In genomic region chr10:79135790-79136189, GRCh38 we compare ENCODE assay signal across 15 cellular contexts.
DNase-seq lines count a peak whose midpoint lies in the region; ATAC-seq and TF ChIP-seq lines count a peak whose summit lies in the region.
"Had no signal": no experiment of that assay in that cellular context is flagged by ENCODE, and none has a peak within 500 bp of the region (broad histone marks: within the 10 kb centered on the region; RNA-seq: fewer than 3 reads in every experiment).

No MANE protein-coding gene starts in this region.

- intact Hi-C loops in right cardiac atrium (cut with DNase I) (no loop called here), spleen (cut with DNase I; ENCODE audit: low total_unique reads) (no loop called here)

- no peak overlapping the region for H2BK12ac ChIP-seq in H9 (ENCODE audit: insufficient read length, low read depth, low read length)

- TF ChIP-seq POLR2A in spleen (IDR thresholded peaks at IDR 0.05) = no peak

- H3K4ac ChIP-seq in H9 (ENCODE audit: low read depth, low read length) = no peak overlapping the region

- H3K27ac Mint-ChIP-seq in activated CD8-positive, alpha-beta T cell treated with anti-CD3 and anti-CD28 coated beads, Interleukin-2, amount 10 ng/mL, durations not matched to agents 7 days and 5 days = peak overlapping the region; percentile 90
- H3K27ac Mint-ChIP-seq in H9 = peak overlapping the region in 1 of 3 experiments; percentile 44; a peak in 1 of 7 replicates

- H3K14ac ChIP-seq in H9 (ENCODE audit: insufficient read depth, low read length) = no peak overlapping the region

- no peak overlapping the region for H3K56ac ChIP-seq in H9 (ENCODE audit: insufficient read length, low read depth, low read length)

- TF ChIP-seq CTCF in SK-N-SH (IDR thresholded peaks at IDR 0.05) = no peak
- TF ChIP-seq CTCF in spleen (IDR thresholded peaks at IDR 0.05 in 8 of 11, conservative IDR thresholded peaks at IDR 0.05 in 3 of 11) = no peak
- TF ChIP-seq CTCF in H9 (conservative IDR thresholded peaks at IDR 0.05) = no peak

- CTCF ChIA-PET in SK-N-SH (lab: Yijun Ruan, JAX) = interaction anchor here (1.5 kb wide), 1 partner anchor 60 kb away, joined by 5 read pairs; no protein-coding TSS in a partner anchor
- CTCF ChIA-PET in activated CD8-positive, alpha-beta T cell treated with anti-CD3 and anti-CD28 coated beads, Interleukin-2, amount 10 ng/mL, durations not matched to agents 7 days and 5 days (lab: Charles Lee) = no interaction called here

- no peak overlapping the region for H3K4me3 ChIP-seq in SK-N-SH (ENCODE audit: low read depth in 2 of 2, low read length in 1 of 2)
- H3K4me3 ChIP-seq in right cardiac atrium (ENCODE audit: low read length) = no peak overlapping the region
- no peak overlapping the region for H3K4me3 ChIP-seq in spleen
- H3K4me3 ChIP-seq in Karpas-422 (ENCODE audit: low read length) = no peak overlapping the region

- no peak for TF ChIP-seq EP300 in SK-N-SH (IDR thresholded peaks at IDR 0.05; ENCODE audit: borderline replicate concordance in 1 of 2, low read depth in 1 of 2, low read length in 1 of 2)

- WGBS in SK-N-SH (ENCODE audit: low lambda C conversion rate) = 88% methylated on average over 3 of the region's 9 CpGs
- WGBS in right cardiac atrium = 41% methylated on average over 9 of the region's 9 CpGs
- WGBS in spleen, 5 donors = 43 to 74% (median 65%) methylated on average over 9 of the region's 9 CpGs
- WGBS in H9 (ENCODE audit: extremely low coverage, insufficient read length, low lambda C conversion rate) = no CpG with 5 or more reads among the region's 9 CpGs

- H3K9me3 Mint-ChIP-seq in activated CD8-positive, alpha-beta T cell treated with anti-CD3 and anti-CD28 coated beads, Interleukin-2, amount 10 ng/mL, durations not matched to agents 7 days and 5 days (ENCODE audit: insufficient read depth) = no peaks in the 10 kb centered on the region
- H3K9me3 Mint-ChIP-seq in H9 = no peaks in the 10 kb centered on the region
- H3K9me3 Mint-ChIP-seq: activated T-cell treated with anti-CD3 and anti-CD28 coated beads, Interleukin-2, amount 50 U/mL, for 72 hours had no signal

- no peak overlapping the region for H4K8ac ChIP-seq in H9 (replicated peaks; ENCODE audit: insufficient read length, low read depth, low read length)

- H2BK20ac ChIP-seq in H9 (ENCODE audit: low read depth, low read length, poor library complexity, severe bottlenecking) = no peak overlapping the region

- H3K9me3 ChIP-seq in SK-N-SH = no peaks in the 10 kb centered on the region
- no peaks in the 10 kb centered on the region for H3K9me3 ChIP-seq in right cardiac atrium (ENCODE audit: control insufficient read depth, low read length)
- no peaks in the 10 kb centered on the region for H3K9me3 ChIP-seq in spleen
- no peaks in the 10 kb centered on the region for H3K9me3 ChIP-seq in Karpas-422 (ENCODE audit: low read length)
- no peaks in the 10 kb centered on the region for H3K9me3 ChIP-seq in H9 (ENCODE audit: control insufficient read depth, low read depth, low read length)

- no peak overlapping the region for H3K23ac ChIP-seq in H9 (ENCODE audit: insufficient read length, low read depth, low read length)

- no peak overlapping the region for H4K91ac ChIP-seq in H9 (ENCODE audit: insufficient read length, low read depth, low read length)

- H3K9me2 ChIP-seq in SK-N-SH (no peaks in the 10 kb centered on the region), Karpas-422 (replicated peaks; ENCODE audit: insufficient read depth, low read length) (no peaks in the 10 kb centered on the region)

- no peak overlapping the region for H2BK5ac ChIP-seq in H9 (ENCODE audit: insufficient read length, low read length)

- no peak overlapping the region for H3K18ac ChIP-seq in H9 (ENCODE audit: insufficient read length, low read depth, low read length)

- ATAC-seq in SK-N-SH treated with all-trans-retinoic acid at 6 μM for 48 hours (no peak), right cardiac atrium (peak in 1 of 2 donors; percentile 28)
- no peak for ATAC-seq in activated CD8-positive, alpha-beta T cell treated with anti-CD3 and anti-CD28 coated beads, Interleukin-2, amount 10 ng/mL, durations not matched to agents 7 days and 5 days

- H3K4me1 Mint-ChIP-seq in activated CD8-positive, alpha-beta T cell treated with anti-CD3 and anti-CD28 coated beads, Interleukin-2, amount 10 ng/mL, durations not matched to agents 7 days and 5 days (ENCODE audit: low read depth) = peaks cover 61% of the 10 kb centered on the region
- H3K4me1 Mint-ChIP-seq in H9 = peaks cover 62 to 65% of the 10 kb centered on the region in 2 experiments

- H3F3A ChIP-seq in SK-N-SH (replicated peaks; ENCODE audit: insufficient read depth) = peaks cover 3% of the 10 kb centered on the region

- DNase-seq in SK-N-SH = no peak
- DNase-seq in activated CD8-positive, alpha-beta T cell treated with anti-CD3 and anti-CD28 coated beads, Interleukin-2, amount 10 ng/mL, durations not matched to agents 7 days and 5 days = no peak
- no peak for DNase-seq in right cardiac atrium
- no peak for DNase-seq in spleen
- DNase-seq in Karpas-422 = no peak
- no peak for DNase-seq in H9
- no peak for DNase-seq in SIG-M5 treated with dmso at 0.1 percent for 504 hours (lab: John Stamatoyannopoulos, UW; ENCODE audit: unreplicated experiment)
- DNase-seq: 8988T; activated T-cell treated with anti-CD3 and anti-CD28 coated beads, Interleukin-2, amount 50 U/mL, for 72 hours; central memory CD4-positive, alpha-beta T cell; NCI-H2227 treated with DMSO at 0.1 percent for 48 hours; nucleus accumbens; stimulated activated CD4-positive, alpha-beta T cell treated with anti-CD3 and anti-CD28 coated beads, Interleukin-1b, Interleukin-23, amount 100 ng/mL, for 48 hours; stimulated activated naive CD4-positive, alpha-beta T cell had no signal

- no peak overlapping the region for H3T11ph ChIP-seq in H9 (ENCODE audit: low read length)

- H3K27me3 Mint-ChIP-seq in activated CD8-positive, alpha-beta T cell treated with anti-CD3 and anti-CD28 coated beads, Interleukin-2, amount 10 ng/mL, durations not matched to agents 7 days and 5 days (ENCODE audit: low read depth) = no peaks in the 10 kb centered on the region
- no peaks in the 10 kb centered on the region for H3K27me3 Mint-ChIP-seq in H9 (ENCODE audit: low read depth)

- TF ChIP-seq RAD21 in SK-N-SH (IDR thresholded peaks at IDR 0.05; ENCODE audit: low read length) = no peak

- H2BK120ac ChIP-seq in H9 (ENCODE audit: low read depth, low read length, poor library complexity, severe bottlenecking) = no peak overlapping the region

- H3K79me1 ChIP-seq in H9 (ENCODE audit: insufficient read depth, low read depth, low read length, poor library complexity, severe bottlenecking) = peaks cover 2% of the 10 kb centered on the region

- H3K79me2 ChIP-seq in SK-N-SH (ENCODE audit: insufficient read depth) (peaks cover 94% of the 10 kb centered on the region), Karpas-422 (ENCODE audit: low read length) (no peaks in the 10 kb centered on the region), H9 (ENCODE audit: insufficient read depth, low read length) (no peaks in the 10 kb centered on the region)

- no peak overlapping the region for H2BK15ac ChIP-seq in H9 (ENCODE audit: low read depth, low read length)

- H3K4me2 ChIP-seq in SK-N-SH = no peak overlapping the region
- H3K4me2 ChIP-seq in Karpas-422 (ENCODE audit: low read depth, low read length, poor library complexity, severe bottlenecking) = no peak overlapping the region
- no peak overlapping the region for H3K4me2 ChIP-seq in H9 (ENCODE audit: insufficient read depth, insufficient read length, low read length)

- peak overlapping the region in 1 of 2 experiments; percentile 70; a peak in 2 of 4 replicates for H3K27ac ChIP-seq in SK-N-SH (ENCODE audit: low read depth in 2 of 2, low read length in 1 of 2)
- peak overlapping the region; percentile 95 for H3K27ac ChIP-seq in right cardiac atrium (ENCODE audit: low read length)
- H3K27ac ChIP-seq in spleen = peak overlapping the region in 6 of 8 donors; percentile 41 to 95 (median 82)
- H3K27ac ChIP-seq in Karpas-422 (ENCODE audit: low read length) = no peak overlapping the region
- H3K27ac ChIP-seq in H9 (ENCODE audit: insufficient read length, low read depth, low read length) = no peak overlapping the region

- H2AFZ ChIP-seq in SK-N-SH (ENCODE audit: low read depth) = no peak overlapping the region
- no peak overlapping the region for H2AFZ ChIP-seq in Karpas-422 (ENCODE audit: low read length)
- H2AFZ ChIP-seq in H9 (ENCODE audit: low read length) = no peak overlapping the region

- H3K4me1 ChIP-seq in SK-N-SH (ENCODE audit: control insufficient read depth in 1 of 2, insufficient read depth in 2 of 2, low read depth in 1 of 2, low read length in 1 of 2) (peaks cover 20 to 72% of the 10 kb centered on the region in 2 experiments), right cardiac atrium (ENCODE audit: control insufficient read depth, insufficient read depth, low read length) (peaks cover 68% of the 10 kb centered on the region), spleen (peaks cover 43 to 100% (median 76%) of the 10 kb centered on the region in 6 donors), Karpas-422 (ENCODE audit: low read length) (peaks cover 44% of the 10 kb centered on the region), H9 (ENCODE audit: insufficient read depth, low read length) (peaks cover 8% of the 10 kb centered on the region; the same call in 1 of the 2 replicates)

- H3K4me3 Mint-ChIP-seq in activated CD8-positive, alpha-beta T cell treated with anti-CD3 and anti-CD28 coated beads, Interleukin-2, amount 10 ng/mL, durations not matched to agents 7 days and 5 days = no peak overlapping the region
- H3K4me3 Mint-ChIP-seq in H9 = no peak overlapping the region

- H3K27me3 ChIP-seq in SK-N-SH (ENCODE audit: insufficient read depth) = no peaks in the 10 kb centered on the region
- no peaks in the 10 kb centered on the region for H3K27me3 ChIP-seq in right cardiac atrium (ENCODE audit: control insufficient read depth, insufficient read depth)
- H3K27me3 ChIP-seq in spleen (replicated peaks in 1 of 7) = no peaks in the 10 kb centered on the region
- H3K27me3 ChIP-seq in Karpas-422 (ENCODE audit: low read length) = no peaks in the 10 kb centered on the region
- no peaks in the 10 kb centered on the region for H3K27me3 ChIP-seq in H9 (ENCODE audit: insufficient read depth, low read length)

- H4K20me1 ChIP-seq in SK-N-SH (ENCODE audit: insufficient read depth) (peaks cover 34% of the 10 kb centered on the region; the same call in 1 of the 2 replicates), Karpas-422 (ENCODE audit: insufficient read depth, low read depth, low read length) (peaks cover 16% of the 10 kb centered on the region), H9 (ENCODE audit: control insufficient read depth, insufficient read depth, insufficient read length) (no peaks in the 10 kb centered on the region)

- H3K9ac ChIP-seq in SK-N-SH (no peak overlapping the region), Karpas-422 (ENCODE audit: low read length) (no peak overlapping the region), H9 (ENCODE audit: extremely low read depth, insufficient read length, low read length) (no peak overlapping the region)

- peaks cover 4% of the 10 kb centered on the region for H3K36me3 Mint-ChIP-seq in activated CD8-positive, alpha-beta T cell treated with anti-CD3 and anti-CD28 coated beads, Interleukin-2, amount 10 ng/mL, durations not matched to agents 7 days and 5 days (ENCODE audit: low read depth)
- H3K36me3 Mint-ChIP-seq in H9 (ENCODE audit: insufficient read depth in 1 of 3, low read depth in 3 of 3) = peaks cover 7 to 18% (median 10%) of the 10 kb centered on the region in 3 experiments; a peak in 6 of 7 replicates

- no peak overlapping the region for H4K5ac ChIP-seq in H9 (ENCODE audit: insufficient read length, low read depth, low read length)

- no peaks in the 10 kb centered on the region for H3K23me2 ChIP-seq in H9 (ENCODE audit: insufficient read length, low read depth, low read length, poor library complexity, severe bottlenecking)

- H2AK5ac ChIP-seq in H9 (ENCODE audit: insufficient read length, low read length) = no peak overlapping the region

- POLR2A ChIA-PET in SK-N-SH (lab: Yijun Ruan, JAX) = no interaction called here
- POLR2A ChIA-PET in activated CD8-positive, alpha-beta T cell treated with anti-CD3 and anti-CD28 coated beads, Interleukin-2, amount 10 ng/mL, durations not matched to agents 7 days and 5 days (lab: Charles Lee) = no interaction called here

- H3K36me3 ChIP-seq in SK-N-SH (replicated peaks in 1 of 2; ENCODE audit: control insufficient read depth in 1 of 2, insufficient read depth in 2 of 2, low read length in 1 of 2) (peaks cover 13 to 20% of the 10 kb centered on the region in 2 experiments), spleen (peaks cover 0 to 28% (median 0%) of the 10 kb centered on the region in 6 donors), Karpas-422 (ENCODE audit: insufficient read depth, low read length) (no peaks in the 10 kb centered on the region)

Comparison
In these comparisons a context has a peak if more than half of its experiments do, and no peak if none do; other contexts are left out.
1. H3K27ac ChIP-seq: peak in right cardiac atrium (single experiment) and spleen (6 of 8); none in Karpas-422 (single experiment) and H9 (single experiment).